8 cellular contexts compared by ENCODE assay signal in the genomic region with DNA sequence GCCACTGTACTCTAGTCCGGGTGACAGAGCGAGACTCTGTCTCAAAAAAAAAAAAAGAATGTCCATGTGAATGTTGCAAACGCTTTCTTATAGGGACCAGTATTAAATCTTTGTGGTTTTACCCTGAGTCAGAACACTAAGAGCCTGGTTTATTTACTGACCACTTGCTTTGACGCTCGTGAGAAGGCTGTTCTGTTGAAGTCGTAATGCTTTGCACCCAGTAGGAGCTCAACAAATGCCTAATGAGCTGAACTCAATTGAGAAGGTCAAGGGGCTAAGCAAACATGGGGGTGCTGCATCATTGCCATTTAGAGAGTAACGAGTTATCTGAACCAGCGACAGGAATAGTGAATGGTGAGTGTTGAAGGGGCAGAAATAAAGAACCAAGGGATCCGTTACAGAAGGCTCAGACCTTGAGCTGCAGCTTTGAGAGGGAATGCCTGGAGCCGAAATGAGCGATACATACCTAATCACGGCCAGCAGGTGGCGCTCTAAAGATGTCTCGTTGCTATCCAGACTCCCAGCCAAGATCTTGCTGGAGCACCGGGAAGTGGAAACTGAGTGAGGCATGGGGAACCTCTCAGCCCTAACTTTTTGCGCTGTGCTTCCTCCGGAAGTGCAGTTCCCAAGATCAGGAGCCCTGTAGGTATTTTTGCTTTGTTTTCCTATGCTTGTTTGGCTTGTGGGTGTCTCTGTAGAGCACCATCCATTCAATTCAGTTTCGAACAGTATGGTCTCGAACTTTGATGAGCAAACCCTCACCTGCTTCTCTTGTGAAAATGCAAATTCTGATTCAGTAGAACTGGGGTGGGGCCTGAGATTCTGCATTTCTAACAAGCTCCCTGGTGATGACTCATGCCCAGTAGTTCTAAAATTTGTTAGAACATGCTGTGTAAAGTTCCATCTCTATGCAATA. TPM values are rescaled to one million over a fixed set of nuclear protein-coding genes. Genes with fewer than 3 reads are reported as not detected.
DNase-seq lines count a peak whose midpoint lies in the region; ATAC-seq and TF ChIP-seq lines count a peak whose summit lies in the region.

No MANE protein-coding gene starts in this region.

- no peak for TF ChIP-seq POLR2A in adrenal gland (IDR thresholded peaks at IDR 0.05)
- TF ChIP-seq POLR2A in uterus (IDR thresholded peaks at IDR 0.05) = no peak

- no peak overlapping the region for H3K27ac ChIP-seq in adrenal gland
- H3K27ac ChIP-seq in heart right ventricle = no peak overlapping the region
- no peak overlapping the region for H3K27ac ChIP-seq in psoas muscle
- no peak overlapping the region for H3K27ac ChIP-seq in uterus

- H3K9me3 ChIP-seq in adrenal gland (replicated peaks in 1 of 3) = no peaks in the 10 kb centered on the region
- H3K9me3 ChIP-seq in heart right ventricle = no peaks in the 10 kb centered on the region
- no peaks in the 10 kb centered on the region for H3K9me3 ChIP-seq in psoas muscle
- no peaks in the 10 kb centered on the region for H3K9me3 ChIP-seq in uterus

- no peak overlapping the region; the same call in 1 of the 2 replicates for H3K4me3 ChIP-seq in GM06990 (replicated peaks; ENCODE audit: low read depth, low read length)
- H3K4me3 ChIP-seq in adrenal gland = no peak overlapping the region
- H3K4me3 ChIP-seq in heart right ventricle = no peak overlapping the region
- no peak overlapping the region for H3K4me3 ChIP-seq in psoas muscle
- no peak overlapping the region for H3K4me3 ChIP-seq in uterus

- peak; percentile 87 to 96 (median 94) for ATAC-seq in heart right ventricle
- ATAC-seq in psoas muscle = peak; percentile 87 to 93 (median 91)
- no peak for ATAC-seq in GM21381 (IDR thresholded peaks at IDR 0.05; ENCODE audit: unreplicated experiment)

- TF ChIP-seq CTCF in GM06990 (IDR thresholded peaks at IDR 0.05; ENCODE audit: insufficient read depth, low read length, poor library complexity, severe bottlenecking) (peak; percentile 83), adrenal gland (IDR thresholded peaks at IDR 0.05) (peak; percentile 86 to 93 (median 89)), heart right ventricle (IDR thresholded peaks at IDR 0.05) (peak; percentile 74 to 92 (median 87)), psoas muscle (IDR thresholded peaks at IDR 0.05) (peak; percentile 90), uterus (IDR thresholded peaks at IDR 0.05) (peak; percentile 82 to 88 (median 86))

- intact Hi-C loops in adrenal gland (cut with DNase I) (loop anchor here (5.0 to 10.0 kb wide), 2 partner anchors 332 to 335 kb away; a partner anchor contains a TSS), heart right ventricle (cut with DNase I) (loop anchor here (1.0 to 10.0 kb wide), 15 partner anchors 65 to 485 kb away; a partner anchor contains a TSS), psoas muscle (cut with DNase I) (loop anchor here (1.0 to 2.0 kb wide), 2 partner anchors 335 to 336 kb away; a partner anchor contains a TSS), uterus (cut with DNase I; ENCODE audit: low total_unique reads) (no loop called here)

- H3K4me1 ChIP-seq in adrenal gland (replicated peaks in 1 of 2) (no peaks in the 10 kb centered on the region), heart right ventricle (peaks cover 0 to 23% (median 4%) of the 10 kb centered on the region in 9 donors), psoas muscle (no peaks in the 10 kb centered on the region), uterus (no peaks in the 10 kb centered on the region)

- no peaks in the 10 kb centered on the region for H3K27me3 ChIP-seq in GM06990 (replicated peaks; ENCODE audit: control insufficient read depth, insufficient read depth, low read length)
- H3K27me3 ChIP-seq in adrenal gland = no peaks in the 10 kb centered on the region
- peaks cover 0 to 6% (median 0%) of the 10 kb centered on the region in 7 donors for H3K27me3 ChIP-seq in heart right ventricle
- no peaks in the 10 kb centered on the region for H3K27me3 ChIP-seq in psoas muscle (ENCODE audit: insufficient read depth in 3 of 3, low read length in 2 of 3)
- no peaks in the 10 kb centered on the region for H3K27me3 ChIP-seq in uterus

- no peaks in the 10 kb centered on the region for H3K36me3 ChIP-seq in GM06990 (ENCODE audit: control insufficient read depth, insufficient read depth, low read length)
- no peaks in the 10 kb centered on the region for H3K36me3 ChIP-seq in adrenal gland (replicated peaks in 1 of 2)
- no peaks in the 10 kb centered on the region for H3K36me3 ChIP-seq in heart right ventricle
- no peaks in the 10 kb centered on the region for H3K36me3 ChIP-seq in psoas muscle (ENCODE audit: insufficient read depth in 1 of 2, low read depth in 1 of 2)
- no peaks in the 10 kb centered on the region for H3K36me3 ChIP-seq in uterus

- no peak for DNase-seq in GM06990 (ENCODE audit: extremely low read depth, insufficient read length)
- DNase-seq in NCI-H1417 treated with DMSO at 0.1 percent for 48 hours (lab: John Stamatoyannopoulos, UW) = peak; percentile 5
- peak; percentile 73 for DNase-seq in T follicular helper cell (ENCODE audit: low read depth)
- DNase-seq in adrenal gland = peak; percentile 88 to 96 (median 91)
- DNase-seq in heart right ventricle = peak; percentile 87 to 90
- peak; percentile 83 to 92 for DNase-seq in psoas muscle
- peak; percentile 89 to 90 for DNase-seq in uterus

- WGBS in adrenal gland, 4 donors = 25 to 29% (median 27%) methylated on average over 16 to 19 of the region's 19 CpGs
- 24 to 26% methylated on average over 19 of the region's 19 CpGs for WGBS in heart right ventricle, 2 donors
- WGBS in psoas muscle, 3 donors = 16 to 25% (median 21%) methylated on average over 17 to 19 of the region's 19 CpGs

RNA-seq across cellular contexts. Expression of a gene that starts 12.6 kb away (rescaled TPM):
- total RNA-seq in adrenal gland (not detected), heart right ventricle (not detected), psoas muscle (not detected), uterus (not detected)
- polyA plus RNA-seq in adrenal gland (not detected), heart right ventricle (not detected), psoas muscle (not detected)

RNA-seq across cellular contexts. Expression of a gene that starts 25.5 kb away (rescaled TPM):
- total RNA-seq in adrenal gland = 100 to 1,000 TPM in 1 of 8 donors, 10 to 100 TPM in 7; 21.9 to 265 (median 47.0) TPM
- polyA plus RNA-seq in adrenal gland = 100 to 1,000 TPM in 1 of 3 donors, 10 to 100 TPM in 2; 27.0 to 108 (median 29.4) TPM
- 10 to 100 TPM; 21.2 to 37.0 (median 28.4) TPM for total RNA-seq in heart right ventricle
- polyA plus RNA-seq in heart right ventricle = 10 to 100 TPM; 22.5 to 27.1 TPM
- total RNA-seq in psoas muscle = 10 to 100 TPM; 24.6 to 54.8 (median 44.7) TPM
- polyA plus RNA-seq in psoas muscle = 10 to 100 TPM; 34.2 to 79.2 (median 37.6) TPM
- 100 to 1,000 TPM in 1 of 4 donors, 10 to 100 TPM in 3; 19.5 to 114 (median 63.8) TPM for total RNA-seq in uterus

RNA-seq across cellular contexts. Expression of a gene that starts 27.2 kb away (rescaled TPM):
- 1,000 to 10,000 TPM; 1,250 to 3,973 (median 1,788) TPM for total RNA-seq in adrenal gland
- 1,000 to 10,000 TPM; 1,826 to 2,993 (median 1,941) TPM for polyA plus RNA-seq in adrenal gland
- total RNA-seq in heart right ventricle = 1,000 to 10,000 TPM; 1,004 to 1,398 (median 1,028) TPM
- 1,000 to 10,000 TPM in 1 of 2 donors, 100 to 1,000 TPM in 1; 890 to 4,129 TPM for polyA plus RNA-seq in heart right ventricle
- 1,000 to 10,000 TPM in 3 of 4 donors, 100 to 1,000 TPM in 1; 994 to 1,548 (median 1,386) TPM for total RNA-seq in psoas muscle
- polyA plus RNA-seq in psoas muscle = 1,000 to 10,000 TPM; 2,500 to 4,614 (median 2,501) TPM
- total RNA-seq in uterus = over 10,000 TPM in 1 of 4 donors, 1,000 to 10,000 TPM in 3; 2,192 to 15,169 (median 5,752) TPM
